ENCODE assay signal across 1 cellular context in the genomic region with DNA sequence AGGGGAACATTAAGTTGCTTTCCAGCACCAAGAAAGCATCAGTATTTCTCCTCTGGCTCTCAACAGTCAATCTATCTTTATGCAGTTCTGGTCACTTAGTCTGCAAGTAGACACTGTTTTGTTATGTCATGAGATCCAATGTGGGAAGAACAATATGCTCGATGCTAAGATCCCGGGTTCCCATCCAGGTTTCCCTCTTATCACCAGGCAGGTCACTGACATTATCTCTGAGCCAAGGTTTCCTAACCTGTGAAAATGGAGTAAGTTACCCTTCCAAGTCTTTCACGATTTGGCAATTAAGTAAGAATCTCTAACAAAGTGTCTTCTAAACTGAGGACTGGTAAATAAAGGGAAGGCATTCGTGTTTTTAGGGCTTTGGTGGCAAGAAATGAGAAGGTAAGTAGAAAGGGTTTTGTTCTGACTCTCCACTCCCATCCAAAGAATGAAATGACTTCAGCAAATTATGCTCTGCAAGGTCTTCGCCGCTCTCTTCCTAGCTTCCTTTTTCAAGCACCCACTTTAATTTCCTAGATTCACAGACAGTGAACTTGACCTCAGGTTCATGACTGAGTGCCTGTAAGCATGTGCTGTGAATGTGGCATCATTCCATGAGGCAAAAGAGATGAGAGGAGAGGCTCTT.
TF ChIP-seq lines count a peak whose summit lies in the region.

No MANE protein-coding gene starts in this region.

TF ChIP-seq in SK-N-SH, 30 proteins besides CTCF, POLR2A, EP300 and RAD21 (continued from another document):
- TF ChIP-seq NRF1 (IDR thresholded peaks at IDR 0.05; ENCODE audit: low read depth, low read length) = no peak
- TF ChIP-seq MAX (IDR thresholded peaks at IDR 0.05; ENCODE audit: low read depth) = no peak
- no peak for TF ChIP-seq RCOR1 (IDR thresholded peaks at IDR 0.05; ENCODE audit: low read length)
- no peak for TF ChIP-seq EZH2phosphoT487 (IDR thresholded peaks at IDR 0.05; ENCODE audit: borderline replicate concordance, low read depth)
- no peak for TF ChIP-seq GABPA (IDR thresholded peaks at IDR 0.05; ENCODE audit: low read depth)
- no peak for TF ChIP-seq TAF1 (IDR thresholded peaks at IDR 0.05; ENCODE audit: borderline replicate concordance, low read depth, low read length)
- no peak for TF ChIP-seq FOXM1 (IDR thresholded peaks at IDR 0.05; ENCODE audit: low read depth)
- no peak for TF ChIP-seq SMC3 (IDR thresholded peaks at IDR 0.05; ENCODE audit: low read depth, low read length)
- no peak for TF ChIP-seq NFIC (IDR thresholded peaks at IDR 0.05; ENCODE audit: borderline replicate concordance)
- TF ChIP-seq MXI1 (IDR thresholded peaks at IDR 0.05; ENCODE audit: low read depth, low read length) = no peak
TF ChIP-seq in SK-N-SH: peak in this region for 0.
